ENCODE assay signal across 11 cellular contexts in genomic region chr11:39177678-39178077, GRCh38.
"Had no signal": no experiment of that assay in that cellular context is flagged by ENCODE, and none has a peak within 500 bp of the region (broad histone marks: within the 10 kb centered on the region; RNA-seq: fewer than 3 reads in every experiment).

No MANE protein-coding gene starts in this region.

- H3K36me3 ChIP-seq: HAP-1 had no signal

- H3K9ac ChIP-seq: GM23248 had no signal

- FAIRE-seq: H1, H54 had no signal

- H3K4me1 ChIP-seq: HAP-1 had no signal

- ATAC-seq: GM23338, HCT116 had no signal

- H3K9me3 ChIP-seq: HAP-1 had no signal

- DNase-seq: GM23248, GOT3, H7, H9, HCEC 1CT, HFFc6 had no signal

- H2AFZ ChIP-seq: GM23248, GM23338 had no signal

- H3K27ac ChIP-seq: GM23248 had no signal

- H3K4me2 ChIP-seq: GM23338 had no signal

- H3K4me3 ChIP-seq: GM23248, GM23338, HAP-1 had no signal
